22 cellular contexts compared by ENCODE assay signal in the genomic region with DNA sequence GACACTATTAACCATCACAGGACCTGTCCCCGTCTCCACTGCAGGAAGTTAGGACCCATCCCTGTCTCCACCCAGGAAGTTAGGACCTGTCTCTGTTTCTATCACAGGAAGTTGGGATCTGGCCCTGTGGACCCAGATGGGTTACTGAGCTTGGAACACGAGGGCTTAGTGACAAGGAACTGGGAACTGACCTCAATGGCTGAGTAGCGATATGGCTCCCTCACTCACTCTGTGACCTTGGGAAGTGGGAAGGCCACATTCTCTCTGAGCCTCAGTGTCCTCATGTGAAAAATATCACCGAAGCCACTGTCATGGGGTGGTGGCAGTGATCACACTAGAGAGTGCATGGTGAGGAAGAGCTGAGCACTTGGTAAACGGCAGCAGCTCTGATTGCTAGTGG.
"Had no signal": no experiment of that assay in that cellular context is flagged by ENCODE, and none has a peak within 500 bp of the region (broad histone marks: within the 10 kb centered on the region; RNA-seq: fewer than 3 reads in every experiment).

No MANE protein-coding gene starts in this region.

- DNase-seq: colonic mucosa; effector CD8-positive, alpha-beta T cell; erythroblast; foreskin fibroblast; gastrocnemius medialis; head of caudate nucleus; natural killer cell; small intestine; stimulated activated CD4-positive, alpha-beta T cell treated with anti-CD3 and anti-CD28 coated beads, Interleukin-1b, Interleukin-23, amount 100 ng/mL, for 48 hours; stimulated activated CD4-positive, alpha-beta T cell treated with anti-CD3 and anti-CD28 coated beads, Interleukin-4, amount 100 ng/mL, for 1 hour; stimulated activated CD8-positive, alpha-beta memory T cell treated with anti-CD3 and anti-CD28 coated beads, Interleukin-4, amount 100 ng/mL, for 48 hours; stimulated activated naive CD4-positive, alpha-beta T cell; stimulated activated naive CD8-positive, alpha-beta T cell treated with anti-CD3 and anti-CD28 coated beads, Interleukin-15, amount 100 ng/mL, for 72 hours; thyroid gland; trophoblast cell had no signal

- ATAC-seq: gastrocnemius medialis; psoas muscle; stimulated activated naive CD8-positive, alpha-beta T cell treated with anti-CD3 and anti-CD28 coated beads, Interleukin-15, amount 100 ng/mL, for 72 hours had no signal

- H3K4me3 ChIP-seq: colonic mucosa, gastrocnemius medialis, lung, psoas muscle, suprapubic skin, thyroid gland had no signal

- H3K27ac Mint-ChIP-seq: dendritic cell treated with granulocyte-macrophage colony-stimulating factor and Interleukin-4, amounts not matched to agents 40 ng/mL and 50 ng/mL, for 4 days; memory B cell; natural killer cell; stimulated activated naive CD8-positive, alpha-beta T cell treated with anti-CD3 and anti-CD28 coated beads, Interleukin-15, amount 100 ng/mL, for 72 hours had no signal

- H3K27me3 ChIP-seq: colonic mucosa, gastrocnemius medialis, suprapubic skin, thyroid gland had no signal

- H3K9me3 ChIP-seq: colonic mucosa, gastrocnemius medialis, neutrophil, psoas muscle, suprapubic skin, thyroid gland had no signal

- H3K4me1 ChIP-seq: colonic mucosa, gastrocnemius medialis, psoas muscle, suprapubic skin, thyroid gland had no signal

- H3K27ac ChIP-seq: colonic mucosa, gastrocnemius medialis, neutrophil, psoas muscle, suprapubic skin, thyroid gland had no signal

- H3K36me3 ChIP-seq: colonic mucosa, gastrocnemius medialis, neutrophil, thyroid gland had no signal

- H3K4me1 Mint-ChIP-seq: central memory CD8-positive, alpha-beta T cell; memory B cell; natural killer cell; stimulated activated naive CD8-positive, alpha-beta T cell treated with anti-CD3 and anti-CD28 coated beads, Interleukin-15, amount 100 ng/mL, for 72 hours had no signal

- H3K4me3 Mint-ChIP-seq: central memory CD8-positive, alpha-beta T cell; dendritic cell treated with granulocyte-macrophage colony-stimulating factor and Interleukin-4, amounts not matched to agents 40 ng/mL and 50 ng/mL, for 4 days; memory B cell; natural killer cell; stimulated activated naive CD8-positive, alpha-beta T cell treated with anti-CD3 and anti-CD28 coated beads, Interleukin-15, amount 100 ng/mL, for 72 hours had no signal
